ENCODE assay signal across 8 cellular contexts in the genomic region with DNA sequence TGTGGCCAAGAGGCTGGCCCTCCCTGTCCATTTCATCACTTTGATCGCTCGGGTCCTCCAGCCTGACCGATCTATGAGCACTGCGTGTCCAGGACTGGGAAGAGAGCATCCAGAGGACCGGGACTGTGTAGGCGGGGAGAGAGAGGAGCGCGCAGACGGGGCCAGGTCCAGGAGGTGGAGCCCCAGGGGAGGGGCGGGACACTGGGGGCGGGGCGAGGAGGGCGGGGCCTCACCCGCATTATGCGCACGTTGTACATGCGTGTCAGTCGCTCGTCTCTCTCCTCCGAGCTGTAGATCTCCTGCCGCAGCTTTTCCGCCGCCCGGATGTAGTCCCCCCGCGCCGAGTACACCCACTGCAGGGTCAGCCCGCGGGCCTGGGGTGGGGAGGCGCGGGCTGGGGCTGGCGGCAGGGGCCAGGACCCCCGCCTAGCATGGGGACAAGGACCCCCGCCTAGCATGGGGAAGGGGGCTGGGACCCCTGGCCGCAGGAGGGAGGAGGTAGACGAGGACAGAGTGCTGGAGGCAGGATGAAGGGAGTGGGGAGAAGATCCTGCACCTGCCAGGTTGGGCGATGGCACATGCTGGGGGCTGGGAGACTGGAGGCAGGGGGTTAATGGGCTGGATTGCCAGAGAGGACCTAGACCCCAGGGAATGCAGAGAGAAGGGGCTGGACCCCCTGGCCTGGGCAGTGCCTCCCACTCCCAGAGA. TPM values are rescaled to one million over a fixed set of nuclear protein-coding genes. Genes with fewer than 3 reads are reported as not detected.
DNase-seq lines count a peak whose midpoint lies in the region; ATAC-seq and TF ChIP-seq lines count a peak whose summit lies in the region.

No MANE protein-coding gene starts in this region.

- peak; percentile 80 for ATAC-seq in GM21390 (IDR thresholded peaks at IDR 0.05; ENCODE audit: unreplicated experiment)

- 3 to 6% (median 5%) methylated on average over 20 to 37 of the region's 37 CpGs for WGBS in ovary, 3 donors
- WGBS in thymus, result 2% methylated on average over 37 of the region's 37 CpGs

- H3K27me3 ChIP-seq in BLaER1 treated with 17β-estradiol and CSF1 and Interleukin-3, amounts not matched to agents 10 nM and 100 nM, result no peaks in the 10 kb centered on the region
- H3K27me3 ChIP-seq in ovary, result no peaks in the 10 kb centered on the region
- H3K27me3 ChIP-seq in thymus (ENCODE audit: control insufficient read depth, insufficient read depth), result peaks cover 2% of the 10 kb centered on the region

- no peaks in the 10 kb centered on the region for H3K9me3 ChIP-seq in BLaER1 treated with 17β-estradiol and CSF1 and Interleukin-3, amounts not matched to agents 10 nM and 100 nM (replicated peaks in 1 of 11)
- H3K9me3 ChIP-seq in ovary (no peaks in the 10 kb centered on the region), thymus (ENCODE audit: control insufficient read depth) (no peaks in the 10 kb centered on the region)

- peak overlapping the region; percentile 88 to 99 (median 97) for H3K4me2 ChIP-seq in BLaER1 treated with 17β-estradiol and CSF1 and Interleukin-3, amounts not matched to agents 10 nM and 100 nM

- H3K4me3 ChIP-seq in BLaER1 treated with 17β-estradiol and CSF1 and Interleukin-3, amounts not matched to agents 10 nM and 100 nM, result peak overlapping the region; percentile 44 to 69 (median 60)
- H3K4me3 ChIP-seq in ovary (peak overlapping the region; percentile 19), thymus (ENCODE audit: low read length) (peak overlapping the region; percentile 48)

- H3K27ac ChIP-seq in BLaER1 treated with 17β-estradiol and CSF1 and Interleukin-3, amounts not matched to agents 10 nM and 100 nM, result peak overlapping the region in 9 of 11 experiments; percentile 65 to 80 (median 75); a peak in 18 of 22 replicates
- H3K27ac ChIP-seq in ovary (no peak overlapping the region), thymus (ENCODE audit: low read depth) (peak overlapping the region; percentile 85)

- in situ Hi-C loops in KBM-7 (cut with MboI; ENCODE audit: low pct_unique_long_range_greater_than_20kb, low sequenced_read_pairs), result no loop called here

- DNase-seq in KBM-7 (peak; percentile 64), SIG-M5 treated with dmso at 0.1 percent for 504 hours (lab: John Stamatoyannopoulos, UW; ENCODE audit: unreplicated experiment) (peak; percentile 82), foreskin melanocyte (peak; percentile 70), ovary (peak; percentile 74 to 87 (median 84))
- DNase-seq in activated gamma-delta T cell treated with anti-CD3 and anti-CD28 coated beads, Interleukin-2, amount 50 U/mL, for 16 hours (ENCODE audit: low read depth), result peak; percentile 79

- no peak for TF ChIP-seq EP300 in ovary (IDR thresholded peaks at IDR 0.05)

- peaks cover 17 to 58% (median 49%) of the 10 kb centered on the region in 10 experiments for H3K4me1 ChIP-seq in BLaER1 treated with 17β-estradiol and CSF1 and Interleukin-3, amounts not matched to agents 10 nM and 100 nM
- H3K4me1 ChIP-seq in ovary (ENCODE audit: insufficient read depth) (peaks cover 3% of the 10 kb centered on the region), thymus (ENCODE audit: control insufficient read depth, insufficient read depth, low read length) (peaks cover 11% of the 10 kb centered on the region)

- no peak for TF ChIP-seq POLR2A in ovary (IDR thresholded peaks at IDR 0.05)

- TF ChIP-seq CTCF in ovary (IDR thresholded peaks at IDR 0.05), result no peak

- intact Hi-C loops in ovary (cut with DNase I), result no loop called here

- H4K20me1 ChIP-seq in BLaER1 treated with 17β-estradiol and CSF1 and Interleukin-3, amounts not matched to agents 10 nM and 100 nM, result no peaks in the 10 kb centered on the region

- peak overlapping the region; percentile 68 to 81 (median 73) for H3K9ac ChIP-seq in BLaER1 treated with 17β-estradiol and CSF1 and Interleukin-3, amounts not matched to agents 10 nM and 100 nM

- peaks cover 0 to 43% (median 14%) of the 10 kb centered on the region in 11 experiments; a peak in 15 of 22 replicates for H3K36me3 ChIP-seq in BLaER1 treated with 17β-estradiol and CSF1 and Interleukin-3, amounts not matched to agents 10 nM and 100 nM
- H3K36me3 ChIP-seq in ovary (no peaks in the 10 kb centered on the region), thymus (ENCODE audit: control insufficient read depth, insufficient read depth) (no peaks in the 10 kb centered on the region)

RNA-seq across cellular contexts. Expression of gene MOSPD3, which starts 14.3 kb away (rescaled TPM):
- 10 to 100 TPM in 6 of 7 donors, 1 to 10 TPM in 1; 9.4 to 27.7 (median 24.7) TPM for total RNA-seq in ovary
- polyA plus RNA-seq in ovary (10 to 100 TPM in 1 of 2 donors, 1 to 10 TPM in 1; 9.2 to 24.4 TPM), thymus (21.6 TPM)

RNA-seq across cellular contexts. Expression of gene TFR2, which starts 14.7 kb away (rescaled TPM):
- under 1 TPM in 4 of 7 donors, not detected in 3; 0.12 to 0.79 (median 0.26) TPM for total RNA-seq in ovary
- polyA plus RNA-seq in ovary (under 1 TPM; 0.06 to 0.13 TPM), thymus (1.0 TPM)

RNA-seq across cellular contexts. Expression of gene PCOLCE, which starts 24.5 kb away (rescaled TPM):
- total RNA-seq in ovary, result 100 to 1,000 TPM in 3 of 7 donors, 10 to 100 TPM in 4; 24.3 to 185 (median 67.5) TPM
- polyA plus RNA-seq in ovary, result 10 to 100 TPM; 42.4 to 56.2 TPM
- polyA plus RNA-seq in thymus, result 25.3 TPM

RNA-seq across cellular contexts. Expression of gene ACTL6B, which starts 29.6 kb away (rescaled TPM):
- not detected for total RNA-seq in ovary
- polyA plus RNA-seq in ovary (not detected), thymus (0.18 TPM)

RNA-seq across cellular contexts. Expression of gene FBXO24, which starts 40.6 kb away (rescaled TPM):
- 1 to 10 TPM in 3 of 7 donors, under 1 TPM in 4; 0.34 to 2.2 (median 0.84) TPM for total RNA-seq in ovary
- polyA plus RNA-seq in ovary (under 1 TPM; 0.33 to 0.63 TPM), thymus (1.3 TPM)

Comparison
In these comparisons a context has a peak if more than half of its experiments do, and no peak if none do; other contexts are left out.
1. H3K27ac ChIP-seq: peak in BLaER1 treated with 17β-estradiol and CSF1 and Interleukin-3, amounts not matched to agents 10 nM and 100 nM (9 of 11) and thymus (single experiment); none in ovary (0 of 2).
2. Peak in every context shown above with its lines, with median percentiles within 50 percentile points of each other: H3K4me3 ChIP-seq and DNase-seq.